Comparison of ENCODE assay signal across 15 cellular contexts in the genomic region with DNA sequence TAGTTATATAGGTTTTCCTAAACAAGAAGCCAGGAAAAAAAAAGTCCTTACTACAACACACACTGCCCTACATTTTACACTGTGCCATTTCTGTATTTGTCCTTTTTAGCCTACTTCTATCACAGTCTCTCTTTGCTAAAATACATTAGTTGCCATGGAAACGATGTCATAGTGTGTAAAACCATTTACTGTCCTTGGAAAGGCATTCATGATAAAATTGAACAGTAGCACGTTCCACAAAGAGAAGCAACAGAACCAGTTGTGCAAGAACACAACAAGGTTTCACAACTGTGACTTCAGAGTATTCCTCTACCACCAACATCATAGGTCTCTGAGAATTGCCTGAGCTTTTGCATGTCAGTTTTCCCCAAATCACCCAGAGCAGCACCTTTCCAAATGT. TPM values are rescaled to one million over a fixed set of nuclear protein-coding genes. Genes with fewer than 3 reads are reported as not detected.
DNase-seq lines count a peak whose midpoint lies in the region; ATAC-seq and TF ChIP-seq lines count a peak whose summit lies in the region.
"Had no signal": no experiment of that assay in that cellular context is flagged by ENCODE, and none has a peak within 500 bp of the region (broad histone marks: within the 10 kb centered on the region; RNA-seq: fewer than 3 reads in every experiment).

No MANE protein-coding gene starts in this region.

- peaks cover 13% of the 10 kb centered on the region for H3K36me3 Mint-ChIP-seq in type B pancreatic cell

- H3K4me3 Mint-ChIP-seq in type B pancreatic cell = peak overlapping the region; percentile 71

- no peaks in the 10 kb centered on the region for H3K9me3 ChIP-seq in left ventricle myocardium inferior (replicated peaks)
- no peaks in the 10 kb centered on the region for H3K9me3 ChIP-seq in fibroblast of lung (ENCODE audit: control insufficient read depth, insufficient read depth, low read depth, low read length)
- H3K9me3 ChIP-seq: adrenal gland, upper lobe of right lung had no signal

- H3K4me1 Mint-ChIP-seq in type B pancreatic cell (ENCODE audit: unreplicated experiment) = peaks cover 55% of the 10 kb centered on the region

- ATAC-seq in Right ventricle myocardium inferior (peak; percentile 43), HG03521 (IDR thresholded peaks at IDR 0.05; ENCODE audit: unreplicated experiment) (no peak), GM19397 (IDR thresholded peaks at IDR 0.05; ENCODE audit: unreplicated experiment) (no peak)
- ATAC-seq: left cardiac atrium, upper lobe of right lung had no signal

- no peaks in the 10 kb centered on the region for H3K9me3 Mint-ChIP-seq in type B pancreatic cell

- no peak for TF ChIP-seq CTCF in left ventricle myocardium inferior (IDR thresholded peaks at IDR 0.05; ENCODE audit: borderline replicate concordance)
- no peak for TF ChIP-seq CTCF in fibroblast of lung (conservative IDR thresholded peaks at IDR 0.05 in 1 of 2, IDR thresholded peaks at IDR 0.05 in 1 of 2; ENCODE audit: low read depth in 1 of 2, low read length in 2 of 2)
- no peak for TF ChIP-seq CTCF in type B pancreatic cell (conservative IDR thresholded peaks at IDR 0.05)

- no peak overlapping the region for H3K4me2 ChIP-seq in fibroblast of lung (ENCODE audit: extremely low read depth, insufficient read depth, low read length)

- DNase-seq in Right ventricle myocardium inferior (ENCODE audit: missing footprints) = no peak
- no peak for DNase-seq in left ventricle myocardium inferior
- peak; percentile 39 for DNase-seq in OCI-M1 (lab: John Stamatoyannopoulos, UW)
- DNase-seq in fibroblast of lung (ENCODE audit: low read depth in 2 of 2) = peak; percentile 14 to 74
- no peak for DNase-seq in type B pancreatic cell (ENCODE audit: extremely low spot score, unreplicated experiment)
- no peak for DNase-seq in activated CD8-positive, alpha-beta memory T cell treated with anti-CD3 and anti-CD28 coated beads, Interleukin-2, amount 50 U/mL, for 4 hours
- DNase-seq: activated CD4-positive, alpha-beta T cell treated with anti-CD3 and anti-CD28 coated beads for 4 hours; COR-L47; left cardiac atrium; NCI-H2081 treated with DMSO at 0.1 percent for 48 hours; upper lobe of right lung had no signal

- H3K27me3 Mint-ChIP-seq in type B pancreatic cell = no peaks in the 10 kb centered on the region

- peaks cover 1% of the 10 kb centered on the region for H3K79me2 ChIP-seq in fibroblast of lung (ENCODE audit: control insufficient read depth, insufficient read depth, low read length)

- intact Hi-C loops in Right ventricle myocardium inferior (cut with DNase I) = no loop called here
- intact Hi-C loops in left ventricle myocardium inferior (cut with micrococcal nuclease) = no loop called here

- H3K36me3 ChIP-seq in left ventricle myocardium inferior (no peaks in the 10 kb centered on the region), fibroblast of lung (ENCODE audit: control insufficient read depth, insufficient read depth, low read length) (no peaks in the 10 kb centered on the region)
- H3K36me3 ChIP-seq: adrenal gland, upper lobe of right lung had no signal

- no peak overlapping the region for H2AFZ ChIP-seq in fibroblast of lung (ENCODE audit: low read length)
- H2AFZ ChIP-seq: parathyroid adenoma had no signal

- H4K20me1 ChIP-seq in fibroblast of lung (ENCODE audit: control insufficient read depth, extremely low read depth, insufficient read depth, low read length) = no peaks in the 10 kb centered on the region

- H3K4me1 ChIP-seq in left ventricle myocardium inferior = peaks cover 97% of the 10 kb centered on the region
- no peaks in the 10 kb centered on the region for H3K4me1 ChIP-seq in fibroblast of lung (ENCODE audit: control insufficient read depth, extremely low read depth, insufficient read depth, low read length)
- H3K4me1 ChIP-seq: adrenal gland had no signal

- H3K27me3 ChIP-seq in left ventricle myocardium inferior (ENCODE audit: low read depth) (no peaks in the 10 kb centered on the region), fibroblast of lung (ENCODE audit: control insufficient read depth, insufficient read depth, low read length) (no peaks in the 10 kb centered on the region)
- H3K27me3 ChIP-seq: upper lobe of right lung had no signal

- peak overlapping the region; percentile 80 for H3K27ac Mint-ChIP-seq in type B pancreatic cell

- H3K4me3 ChIP-seq in left ventricle myocardium inferior (no peak overlapping the region), fibroblast of lung (replicated peaks in 1 of 4; ENCODE audit: control extremely low read depth in 1 of 4, insufficient read depth in 1 of 4, low read depth in 3 of 4, low read length in 4 of 4) (no peak overlapping the region)
- H3K4me3 ChIP-seq: adrenal gland, upper lobe of right lung had no signal

- no peak overlapping the region for H3K27ac ChIP-seq in left ventricle myocardium inferior (replicated peaks)
- H3K27ac ChIP-seq in fibroblast of lung (ENCODE audit: insufficient read depth, low read length) = no peak overlapping the region
- H3K27ac ChIP-seq: adrenal gland, parathyroid adenoma, upper lobe of right lung had no signal

- no peak overlapping the region for H3K9ac ChIP-seq in fibroblast of lung (ENCODE audit: insufficient read depth, low read length)
- H3K9ac ChIP-seq: parathyroid adenoma had no signal

RNA-seq across cellular contexts. Expression of gene FYN, which starts 20.5 kb away (rescaled TPM):
- total RNA-seq in Right ventricle myocardium inferior (50.4 TPM), left ventricle myocardium inferior (46.3 TPM), fibroblast of lung (59.3 and 64.7 TPM in 2 replicates), type B pancreatic cell (ENCODE audit: low replicate concordance) (131 and 283 TPM in 2 replicates)
- polyA plus RNA-seq in fibroblast of lung = 40.4 and 64.7 TPM in 2 replicates
- polyA plus RNA-seq in fibroblast of lung (2012) = 32.7 and 58.1 TPM in 2 replicates
- 57.6 and 86.6 TPM in 2 replicates for polyA minus RNA-seq in fibroblast of lung (ENCODE audit: low replicate concordance)

Comparison
In these comparisons a context has a peak if more than half of its experiments do, and no peak if none do; other contexts are left out.
1. DNase-seq: peak in OCI-M1 (single experiment) and fibroblast of lung (2 of 2); none in Right ventricle myocardium inferior (single experiment), left ventricle myocardium inferior (single experiment), type B pancreatic cell (single experiment) and activated CD8-positive, alpha-beta memory T cell treated with anti-CD3 and anti-CD28 coated beads, Interleukin-2, amount 50 U/mL, for 4 hours (single experiment).